ENCODE assay signal across 1 cellular context in genomic region chr3:49929333-49930240, GRCh38.
TF ChIP-seq lines count a peak whose summit lies in the region.

A gene with protein sequence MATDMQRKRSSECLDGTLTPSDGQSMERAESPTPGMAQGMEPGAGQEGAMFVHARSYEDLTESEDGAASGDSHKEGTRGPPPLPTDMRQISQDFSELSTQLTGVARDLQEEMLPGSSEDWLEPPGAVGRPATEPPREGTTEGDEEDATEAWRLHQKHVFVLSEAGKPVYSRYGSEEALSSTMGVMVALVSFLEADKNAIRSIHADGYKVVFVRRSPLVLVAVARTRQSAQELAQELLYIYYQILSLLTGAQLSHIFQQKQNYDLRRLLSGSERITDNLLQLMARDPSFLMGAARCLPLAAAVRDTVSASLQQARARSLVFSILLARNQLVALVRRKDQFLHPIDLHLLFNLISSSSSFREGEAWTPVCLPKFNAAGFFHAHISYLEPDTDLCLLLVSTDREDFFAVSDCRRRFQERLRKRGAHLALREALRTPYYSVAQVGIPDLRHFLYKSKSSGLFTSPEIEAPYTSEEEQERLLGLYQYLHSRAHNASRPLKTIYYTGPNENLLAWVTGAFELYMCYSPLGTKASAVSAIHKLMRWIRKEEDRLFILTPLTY (minus strand): TSS chr3:49929811. CDS start chr3:49913346, 16,465 bp downstream.

TF ChIP-seq in Ishikawa, 13 proteins besides CTCF, POLR2A, EP300 and RAD21 (continued from another document):
- no peak for TF ChIP-seq REST (IDR thresholded peaks at IDR 0.05; ENCODE audit: low read depth)
